1 cellular context compared by ENCODE assay signal in genomic region chr2:46311651-46312223, GRCh38.
TF ChIP-seq lines count a peak whose summit lies in the region.

No MANE protein-coding gene starts in this region.

TF ChIP-seq in IMR-90, 13 proteins besides CTCF, POLR2A, EP300 and RAD21:
- TF ChIP-seq SMC3 (IDR thresholded peaks at IDR 0.05; ENCODE audit: low read depth, low read length) (no peak), USF2 (IDR thresholded peaks at IDR 0.05; ENCODE audit: low read depth, low read length) (no peak), MXI1 (IDR thresholded peaks at IDR 0.05; ENCODE audit: borderline replicate concordance, low read depth, low read length) (no peak), CEBPB (IDR thresholded peaks at IDR 0.05; ENCODE audit: low read depth, low read length) (no peak), ELK1 (IDR thresholded peaks at IDR 0.05; ENCODE audit: borderline replicate concordance, low read depth, low read length) (no peak), CHD1 (IDR thresholded peaks at IDR 0.05; ENCODE audit: low read depth, low read length) (no peak), FOS (IDR thresholded peaks at IDR 0.05; ENCODE audit: low read depth, low read length) (no peak), RFX5 (IDR thresholded peaks at IDR 0.05; ENCODE audit: low read depth, low read length) (no peak), NFE2L2 (IDR thresholded peaks at IDR 0.05; ENCODE audit: low read depth, low read length) (no peak), RCOR1 (IDR thresholded peaks at IDR 0.05; ENCODE audit: insufficient replicate concordance, low read length) (no peak), BHLHE40 (IDR thresholded peaks at IDR 0.05; ENCODE audit: low read depth, low read length) (no peak), MAFK (IDR thresholded peaks at IDR 0.05; ENCODE audit: low read depth, low read length) (no peak)
